In the genomic region with DNA sequence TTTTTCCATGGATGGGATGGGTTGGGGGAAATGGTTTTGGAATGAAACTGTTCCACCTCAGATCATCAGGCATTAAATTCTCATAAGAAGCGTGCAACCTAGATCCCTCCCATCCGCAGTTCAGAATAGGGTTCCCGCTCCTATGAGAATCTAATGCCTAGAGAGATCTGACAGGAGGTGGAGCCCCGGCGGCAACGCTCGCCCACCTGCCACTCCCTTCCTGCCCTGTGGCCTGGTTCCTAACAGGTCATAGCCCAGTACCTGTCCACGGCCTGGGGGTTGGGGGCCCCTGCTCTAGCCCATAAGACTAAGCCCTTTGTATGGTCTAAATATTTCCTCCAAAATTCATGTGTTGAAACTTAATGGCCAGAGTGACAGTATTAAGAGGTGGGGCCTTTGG, we compare ENCODE assay signal across 18 cellular contexts.
"Had no signal": no experiment of that assay in that cellular context is flagged by ENCODE, and none has a peak within 500 bp of the region (broad histone marks: within the 10 kb centered on the region; RNA-seq: fewer than 3 reads in every experiment).

No MANE protein-coding gene starts in this region.

- H3K27ac Mint-ChIP-seq: effector memory CD8-positive, alpha-beta T cell; natural killer cell; stimulated activated effector memory CD8-positive, alpha-beta T cell treated with anti-CD3 and anti-CD28 coated beads, Interleukin-12 subunit alpha, Interleukin-12 subunit beta, amount 100 ng/mL, for 72 hours had no signal

- H3K36me3 ChIP-seq: lower lobe of right lung, prostate gland, right atrium auricular region, tibial artery, upper lobe of left lung had no signal

- H3K9me3 ChIP-seq: lower lobe of right lung, prostate gland, right atrium auricular region, testis, tibial artery, upper lobe of left lung had no signal

- H3K27ac ChIP-seq: lower lobe of right lung, prostate gland, right atrium auricular region, testis, tibial artery, upper lobe of left lung had no signal

- DNase-seq: cortex of kidney; effector memory CD8-positive, alpha-beta T cell; immature natural killer cell; islet precursor cell; left ventricle myocardium superior; lower lobe of right lung; natural killer cell; stimulated activated CD4-positive, alpha-beta T cell treated with anti-CD3 and anti-CD28 coated beads, Interleukin-2, amount 100 ng/mL, for 24 hours; stimulated activated CD4-positive, alpha-beta T cell treated with anti-CD3 and anti-CD28 coated beads, Interleukin-4, amount 100 ng/mL, for 24 hours; stimulated activated naive CD8-positive, alpha-beta T cell treated with anti-CD3 and anti-CD28 coated beads, Interleukin-15, Interleukin-2, amounts not matched to agents 100 U/mL and 50 U/mL, for 24 hours; testis; tibial artery had no signal

- H3K9me3 Mint-ChIP-seq: effector memory CD8-positive, alpha-beta T cell; immature natural killer cell; natural killer cell; neural crest cell; stimulated activated effector memory CD8-positive, alpha-beta T cell treated with anti-CD3 and anti-CD28 coated beads, Interleukin-12 subunit alpha, Interleukin-12 subunit beta, amount 100 ng/mL, for 72 hours had no signal

- H3K4me1 ChIP-seq: lower lobe of right lung, prostate gland, right atrium auricular region, testis, tibial artery, upper lobe of left lung had no signal

- H3K4me1 Mint-ChIP-seq: immature natural killer cell; natural killer cell; stimulated activated effector memory CD8-positive, alpha-beta T cell treated with anti-CD3 and anti-CD28 coated beads, Interleukin-12 subunit alpha, Interleukin-12 subunit beta, amount 100 ng/mL, for 72 hours had no signal

- H3K4me3 Mint-ChIP-seq: effector memory CD8-positive, alpha-beta T cell; immature natural killer cell; natural killer cell; neural crest cell; stimulated activated effector memory CD8-positive, alpha-beta T cell treated with anti-CD3 and anti-CD28 coated beads, Interleukin-12 subunit alpha, Interleukin-12 subunit beta, amount 100 ng/mL, for 72 hours had no signal

- H3K36me3 Mint-ChIP-seq: immature natural killer cell; natural killer cell; stimulated activated effector memory CD8-positive, alpha-beta T cell treated with anti-CD3 and anti-CD28 coated beads, Interleukin-12 subunit alpha, Interleukin-12 subunit beta, amount 100 ng/mL, for 72 hours had no signal

- H3K4me3 ChIP-seq: lower lobe of right lung, prostate gland, right atrium auricular region, testis, tibial artery, upper lobe of left lung had no signal

- ATAC-seq: effector memory CD8-positive, alpha-beta T cell; left ventricle myocardium superior; lower lobe of right lung; natural killer cell; sciatic nerve; stimulated activated effector memory CD8-positive, alpha-beta T cell treated with anti-CD3 and anti-CD28 coated beads, Interleukin-12 subunit alpha, Interleukin-12 subunit beta, amount 100 ng/mL, for 72 hours; stimulated activated naive CD8-positive, alpha-beta T cell treated with anti-CD3 and anti-CD28 coated beads, Interleukin-15, Interleukin-2, amounts not matched to agents 100 U/mL and 50 U/mL, for 24 hours had no signal
